In the genomic region with DNA sequence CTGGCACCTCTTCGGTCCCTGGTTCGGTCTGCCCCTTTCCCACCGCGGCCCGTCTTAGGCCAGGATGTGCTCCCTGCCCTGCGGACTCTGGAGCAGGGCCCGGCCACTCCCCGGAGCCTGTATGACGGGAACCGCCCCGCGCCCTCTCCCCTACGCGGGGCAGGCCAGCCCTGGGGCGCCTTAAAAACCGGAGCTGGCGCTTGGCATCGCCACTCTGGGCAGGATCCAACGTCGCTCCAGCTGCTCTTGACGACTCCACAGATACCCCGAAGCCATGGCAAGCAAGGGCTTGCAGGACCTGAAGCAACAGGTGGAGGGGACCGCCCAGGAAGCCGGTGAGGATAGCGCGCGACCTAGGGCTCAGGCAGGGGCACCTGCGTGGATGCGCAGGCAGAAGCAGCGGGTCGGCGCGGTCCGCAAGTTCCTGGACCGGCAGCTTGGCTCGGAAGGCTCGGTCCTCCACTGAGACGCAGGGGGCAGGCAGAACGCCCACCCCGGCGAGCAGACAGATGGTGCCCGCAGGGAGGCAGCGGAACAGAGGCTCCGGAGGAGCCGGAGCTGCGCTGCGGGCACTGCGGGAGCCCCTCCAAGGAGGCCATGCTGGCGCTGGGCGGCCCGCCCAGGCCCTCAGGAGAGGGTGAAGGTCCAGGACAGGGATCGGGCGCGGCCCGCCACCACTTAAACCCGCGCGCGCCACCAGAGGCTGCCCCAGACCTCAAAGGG, we compare ENCODE assay signal across 8 cellular contexts. TPM values are rescaled to one million over a fixed set of nuclear protein-coding genes. Genes with fewer than 3 reads are reported as not detected.
A peak's percentile ranks its signal among the peaks of the same experiment; 100 is the strongest.
DNase-seq lines count a peak whose midpoint lies in the region; ATAC-seq, FAIRE-seq and TF ChIP-seq lines count a peak whose summit lies in the region.

A gene (plus strand): TSS at position 212 of the 723 bp plus-strand sequence. CDS start 63 bp downstream, at position 275.

- DNase-seq in ELF-1 (ENCODE audit: low read depth, low spot score) (peak; percentile 39), glomerular endothelial cell (ENCODE audit: extremely low read depth, low read depth, low spot score) (no peak), sciatic nerve (ENCODE audit: low spot score) (peak; percentile 84), G401 (ENCODE audit: low spot score) (no peak), HTR-8/SVneo (ENCODE audit: insufficient read length, low spot score) (no peak)

- H3K27ac ChIP-seq in VCaP, result peak within 1 kb of the TSS; percentile 87

- ATAC-seq in sciatic nerve, result peak; percentile 11
- ATAC-seq in GM18498 (IDR thresholded peaks at IDR 0.05; ENCODE audit: unreplicated experiment), result no peak
- ATAC-seq in GM21619 (IDR thresholded peaks at IDR 0.05; ENCODE audit: unreplicated experiment), result no peak

- no peak for TF ChIP-seq CTCF in VCaP (conservative IDR thresholded peaks at IDR 0.05)

- intact Hi-C loops in sciatic nerve (cut with DNase I), result no loop called here

- FAIRE-seq in HTR-8/SVneo (lab: Jason Lieb, UNC), result no peak

- in situ Hi-C loops in G401 (cut with HindIII; ENCODE audit: low sequenced_read_pairs), result no loop called here

RNA-seq across cellular contexts. Expression of the gene that starts here (rescaled TPM):
- total RNA-seq in glomerular endothelial cell (17.5 and 40.6 TPM in 2 replicates), sciatic nerve (599 TPM)
- not detected in 2 replicates for total RNA-seq in G401 (2014; rRNA removed; shearing (Covaris generic))

Comparison
In these comparisons a context has a peak if more than half of its experiments do, and no peak if none do; other contexts are left out.
1. RNA of the gene that starts here (total RNA-seq): 599 TPM in sciatic nerve (single experiment); 17.5 to 40.6 TPM in glomerular endothelial cell and not detected in G401; every median in the first group is over 10 times any median in the second.
2. DNase-seq: peak in ELF-1 (single experiment) and sciatic nerve (single experiment); none in glomerular endothelial cell (single experiment), G401 (single experiment) and HTR-8/SVneo (single experiment).